Comparison of ENCODE assay signal across 30 cellular contexts in genomic region chr4:141761926-141762325, GRCh38.
"Had no signal": no experiment of that assay in that cellular context is flagged by ENCODE, and none has a peak within 500 bp of the region (broad histone marks: within the 10 kb centered on the region; RNA-seq: fewer than 3 reads in every experiment).

No MANE protein-coding gene starts in this region.

- H3K4me1 Mint-ChIP-seq: activated CD4-positive, alpha-beta T cell treated with anti-CD3 and anti-CD28 coated beads, Interleukin-2, amount 10 ng/mL, durations not matched to agents 7 days and 5 days; activated T-helper 17 cell treated with anti-CD3 and anti-CD28 coated beads, Interleukin-2, amount 50 U/mL, for 72 hours; brain had no signal

- H3K4me3 ChIP-seq: adrenal gland, ascending aorta, breast epithelium, cardiac muscle cell, colonic mucosa, gastroesophageal sphincter, heart right ventricle, hepatocyte had no signal

- H3K27me3 Mint-ChIP-seq: activated CD8-positive, alpha-beta T cell treated with anti-CD3 and anti-CD28 coated beads for 36 hours; brain had no signal

- H3K9me3 ChIP-seq: adrenal gland, ascending aorta, breast epithelium, colonic mucosa, gastroesophageal sphincter, heart right ventricle had no signal

- H3K79me2 ChIP-seq: hepatocyte had no signal

- H2AFZ ChIP-seq: hepatocyte had no signal

- H3K9me3 Mint-ChIP-seq: activated CD4-positive, alpha-beta T cell treated with anti-CD3 and anti-CD28 coated beads, Interleukin-2, amount 10 ng/mL, durations not matched to agents 7 days and 5 days; activated T-helper 17 cell treated with anti-CD3 and anti-CD28 coated beads, Interleukin-2, amount 50 U/mL, for 72 hours had no signal

- H3K36me3 ChIP-seq: adrenal gland, ascending aorta, breast epithelium, cardiac muscle cell, colonic mucosa, gastroesophageal sphincter, heart right ventricle had no signal

- H3K4me1 ChIP-seq: adrenal gland, ascending aorta, breast epithelium, colonic mucosa, gastroesophageal sphincter, heart right ventricle had no signal

- H3K36me3 Mint-ChIP-seq: activated naive CD8-positive, alpha-beta T cell; brain had no signal

- H3K4me3 Mint-ChIP-seq: activated CD4-positive, alpha-beta T cell treated with anti-CD3 and anti-CD28 coated beads, Interleukin-2, amount 10 ng/mL, durations not matched to agents 7 days and 5 days; activated CD8-positive, alpha-beta T cell treated with anti-CD3 and anti-CD28 coated beads for 36 hours; activated naive CD8-positive, alpha-beta T cell; activated T-cell treated with anti-CD3 and anti-CD28 coated beads, Interleukin-2, amount 50 U/mL, for 4 hours; activated T-helper 17 cell treated with anti-CD3 and anti-CD28 coated beads, Interleukin-2, amount 50 U/mL, for 72 hours; brain; WTC11 had no signal

- H3K27ac ChIP-seq: adrenal gland, ascending aorta, breast epithelium, cardiac muscle cell, colonic mucosa, gastroesophageal sphincter, heart right ventricle, hepatocyte, VCaP had no signal

- H3K27me3 ChIP-seq: adrenal gland, ascending aorta, breast epithelium, cardiac muscle cell, colonic mucosa, gastroesophageal sphincter, heart right ventricle, hepatocyte had no signal

- H3K4me2 ChIP-seq: hepatocyte had no signal

- DNase-seq: activated CD4-positive, alpha-beta T cell treated with anti-CD3 and anti-CD28 coated beads for 1 hour; activated CD4-positive, alpha-beta T cell treated with anti-CD3 and anti-CD28 coated beads for 4 hours; activated CD4-positive, alpha-beta T cell treated with anti-CD3 and anti-CD28 coated beads, Interleukin-2, amount 10 ng/mL, durations not matched to agents 7 days and 5 days; activated CD4-positive, alpha-beta T cell treated with anti-CD3 and anti-CD28 coated beads, Interleukin-2, amount 50 U/mL, for 4 hours; activated CD8-positive, alpha-beta memory T cell treated with anti-CD3 and anti-CD28 coated beads for 24 hours; activated CD8-positive, alpha-beta T cell treated with anti-CD3 and anti-CD28 coated beads for 36 hours; activated effector memory CD4-positive, alpha-beta T cell treated with Interleukin-2 at 50 U/mL for 16 hours; activated gamma-delta T cell treated with Interleukin-2 at 50 U/mL for 16 hours; activated naive CD4-positive, alpha-beta T cell treated with anti-CD3 and anti-CD28 coated beads, Interleukin-2, amount 50 U/mL, for 16 hours; activated naive CD4-positive, alpha-beta T cell treated with Interleukin-2 at 50 U/mL for 16 hours; activated T-cell treated with anti-CD3 and anti-CD28 coated beads, Interleukin-2, amount 50 U/mL, for 4 hours; adrenal gland; central memory CD4-positive, alpha-beta T cell; cerebellar nuclear complex; colonic mucosa; effector CD8-positive, alpha-beta T cell; foreskin melanocyte; heart right ventricle; T-helper 2 cell had no signal

- ATAC-seq: activated CD8-positive, alpha-beta T cell treated with anti-CD3 and anti-CD28 coated beads for 36 hours; activated T-cell treated with anti-CD3 and anti-CD28 coated beads, Interleukin-2, amount 50 U/mL, for 4 hours; activated T-helper 17 cell treated with anti-CD3 and anti-CD28 coated beads, Interleukin-2, amount 50 U/mL, for 72 hours; esophagus mucosa; gastroesophageal sphincter; heart right ventricle; WTC11 had no signal

- H3K27ac Mint-ChIP-seq: activated CD4-positive, alpha-beta T cell treated with anti-CD3 and anti-CD28 coated beads, Interleukin-2, amount 10 ng/mL, durations not matched to agents 7 days and 5 days; activated CD8-positive, alpha-beta T cell treated with anti-CD3 and anti-CD28 coated beads for 36 hours; activated naive CD8-positive, alpha-beta T cell; activated T-helper 17 cell treated with anti-CD3 and anti-CD28 coated beads, Interleukin-2, amount 50 U/mL, for 72 hours; brain; WTC11 had no signal
